1 cellular context compared by ENCODE assay signal in genomic region chr18:75678662-75679061, GRCh38.
TF ChIP-seq lines count a peak whose summit lies in the region.

No MANE protein-coding gene starts in this region.

TF ChIP-seq in WTC11, 78 proteins besides CTCF, POLR2A, EP300 and RAD21 (continued from another document):
- TF ChIP-seq, protein P1, sequence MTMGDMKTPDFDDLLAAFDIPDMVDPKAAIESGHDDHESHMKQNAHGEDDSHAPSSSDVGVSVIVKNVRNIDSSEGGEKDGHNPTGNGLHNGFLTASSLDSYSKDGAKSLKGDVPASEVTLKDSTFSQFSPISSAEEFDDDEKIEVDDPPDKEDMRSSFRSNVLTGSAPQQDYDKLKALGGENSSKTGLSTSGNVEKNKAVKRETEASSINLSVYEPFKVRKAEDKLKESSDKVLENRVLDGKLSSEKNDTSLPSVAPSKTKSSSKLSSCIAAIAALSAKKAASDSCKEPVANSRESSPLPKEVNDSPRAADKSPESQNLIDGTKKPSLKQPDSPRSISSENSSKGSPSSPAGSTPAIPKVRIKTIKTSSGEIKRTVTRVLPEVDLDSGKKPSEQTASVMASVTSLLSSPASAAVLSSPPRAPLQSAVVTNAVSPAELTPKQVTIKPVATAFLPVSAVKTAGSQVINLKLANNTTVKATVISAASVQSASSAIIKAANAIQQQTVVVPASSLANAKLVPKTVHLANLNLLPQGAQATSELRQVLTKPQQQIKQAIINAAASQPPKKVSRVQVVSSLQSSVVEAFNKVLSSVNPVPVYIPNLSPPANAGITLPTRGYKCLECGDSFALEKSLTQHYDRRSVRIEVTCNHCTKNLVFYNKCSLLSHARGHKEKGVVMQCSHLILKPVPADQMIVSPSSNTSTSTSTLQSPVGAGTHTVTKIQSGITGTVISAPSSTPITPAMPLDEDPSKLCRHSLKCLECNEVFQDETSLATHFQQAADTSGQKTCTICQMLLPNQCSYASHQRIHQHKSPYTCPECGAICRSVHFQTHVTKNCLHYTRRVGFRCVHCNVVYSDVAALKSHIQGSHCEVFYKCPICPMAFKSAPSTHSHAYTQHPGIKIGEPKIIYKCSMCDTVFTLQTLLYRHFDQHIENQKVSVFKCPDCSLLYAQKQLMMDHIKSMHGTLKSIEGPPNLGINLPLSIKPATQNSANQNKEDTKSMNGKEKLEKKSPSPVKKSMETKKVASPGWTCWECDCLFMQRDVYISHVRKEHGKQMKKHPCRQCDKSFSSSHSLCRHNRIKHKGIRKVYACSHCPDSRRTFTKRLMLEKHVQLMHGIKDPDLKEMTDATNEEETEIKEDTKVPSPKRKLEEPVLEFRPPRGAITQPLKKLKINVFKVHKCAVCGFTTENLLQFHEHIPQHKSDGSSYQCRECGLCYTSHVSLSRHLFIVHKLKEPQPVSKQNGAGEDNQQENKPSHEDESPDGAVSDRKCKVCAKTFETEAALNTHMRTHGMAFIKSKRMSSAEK (CRISPR knock-in tag; IDR thresholded peaks at IDR 0.05; ENCODE audit: borderline replicate concordance), result no peak
- TF ChIP-seq KAT7 (CRISPR knock-in tag; IDR thresholded peaks at IDR 0.05; ENCODE audit: borderline replicate concordance) (no peak), ZNF317 (CRISPR knock-in tag; IDR thresholded peaks at IDR 0.05; ENCODE audit: borderline replicate concordance, low read depth) (no peak), SMAD3 (CRISPR knock-in tag; IDR thresholded peaks at IDR 0.05; ENCODE audit: borderline replicate concordance) (no peak), HMGA2 (CRISPR knock-in tag; IDR thresholded peaks at IDR 0.05) (no peak), ZNF232 (CRISPR knock-in tag; IDR thresholded peaks at IDR 0.05) (no peak), ELF4 (CRISPR knock-in tag; IDR thresholded peaks at IDR 0.05; ENCODE audit: low read depth) (no peak), ZNF138 (CRISPR knock-in tag; conservative IDR thresholded peaks at IDR 0.05) (no peak), OVOL2 (CRISPR knock-in tag; IDR thresholded peaks at IDR 0.05; ENCODE audit: borderline replicate concordance) (no peak), GRHL2 (CRISPR knock-in tag; IDR thresholded peaks at IDR 0.05; ENCODE audit: insufficient replicate concordance, severe bottlenecking) (no peak)
